ENCODE assay signal across 24 cellular contexts in genomic region chr2:158381205-158381604, GRCh38.
"Had no signal": no experiment of that assay in that cellular context is flagged by ENCODE, and none has a peak within 500 bp of the region (broad histone marks: within the 10 kb centered on the region; RNA-seq: fewer than 3 reads in every experiment).

No MANE protein-coding gene starts in this region.

- H3K27me3 Mint-ChIP-seq: brain, memory B cell had no signal

- H3K4me3 ChIP-seq: esophagus squamous epithelium, heart right ventricle, skin epidermis, stomach, suprapubic skin, tibial nerve had no signal

- H3K9me3 Mint-ChIP-seq: activated naive CD8-positive, alpha-beta T cell treated with anti-CD3 and anti-CD28 coated beads, Interleukin-2, amount 50 U/mL, for 24 hours; activated T-helper 1 cell treated with anti-CD3 and anti-CD28 coated beads, Interleukin-12 subunit alpha, Interleukin-12 subunit beta, Interleukin-2, Interleukin-4 antibody, amounts not matched to agents 30 ng/mL and 10 ng/mL and 1 ng/mL, durations not matched to agents 14 hours and 24 hours and 36 hours; stimulated activated effector memory CD8-positive, alpha-beta T cell treated with anti-CD3 and anti-CD28 coated beads, Interleukin-12 subunit alpha, Interleukin-12 subunit beta, amount 100 ng/mL, for 72 hours had no signal

- H3K36me3 Mint-ChIP-seq: brain; memory B cell; stimulated activated effector memory CD8-positive, alpha-beta T cell treated with anti-CD3 and anti-CD28 coated beads, Interleukin-12 subunit alpha, Interleukin-12 subunit beta, amount 100 ng/mL, for 72 hours had no signal

- H3K36me3 ChIP-seq: esophagus squamous epithelium, heart right ventricle, stomach, suprapubic skin, tibial nerve, WERI-Rb-1 had no signal

- DNase-seq: activated CD4-positive, alpha-beta T cell treated with anti-CD3 and anti-CD28 coated beads for 1 hour; activated CD4-positive, alpha-beta T cell treated with anti-CD3 and anti-CD28 coated beads, Interleukin-2, amount 50 U/mL, for 1 hour; activated CD8-positive, alpha-beta T cell treated with anti-CD3 and anti-CD28 coated beads, Interleukin-2, amount 10 ng/mL, durations not matched to agents 7 days and 5 days; activated gamma-delta T cell; activated naive CD4-positive, alpha-beta T cell treated with anti-CD3 and anti-CD28 coated beads, Interleukin-2, amount 50 U/mL, for 16 hours; activated naive CD8-positive, alpha-beta T cell treated with anti-CD3 and anti-CD28 coated beads, Interleukin-2, amount 50 U/mL, for 24 hours; dermis blood vessel endothelial cell; effector CD8-positive, alpha-beta T cell; esophagus squamous epithelium; heart right ventricle; left colon; right cardiac atrium; stimulated activated CD4-positive, alpha-beta T cell treated with anti-CD3 and anti-CD28 coated beads, Interleukin-2, amount 100 ng/mL, for 24 hours; stomach; WERI-Rb-1 had no signal

- H3K27me3 ChIP-seq: esophagus squamous epithelium, heart right ventricle, stomach, suprapubic skin, tibial nerve had no signal

- H3K4me1 ChIP-seq: esophagus squamous epithelium, heart right ventricle, parathyroid adenoma, stomach, suprapubic skin, tibial nerve had no signal

- H3K27ac ChIP-seq: esophagus squamous epithelium, heart right ventricle, parathyroid adenoma, skin epidermis, stomach, suprapubic skin, tibial nerve, WERI-Rb-1 had no signal

- H3K27ac Mint-ChIP-seq: activated CD8-positive, alpha-beta T cell treated with anti-CD3 and anti-CD28 coated beads, Interleukin-2, amount 10 ng/mL, durations not matched to agents 7 days and 5 days; activated naive CD8-positive, alpha-beta T cell treated with anti-CD3 and anti-CD28 coated beads, Interleukin-2, amount 50 U/mL, for 24 hours; activated T-helper 1 cell treated with anti-CD3 and anti-CD28 coated beads, Interleukin-12 subunit alpha, Interleukin-12 subunit beta, Interleukin-2, Interleukin-4 antibody, amounts not matched to agents 30 ng/mL and 10 ng/mL and 1 ng/mL, durations not matched to agents 14 hours and 24 hours and 36 hours; memory B cell; stimulated activated effector memory CD8-positive, alpha-beta T cell treated with anti-CD3 and anti-CD28 coated beads, Interleukin-12 subunit alpha, Interleukin-12 subunit beta, amount 100 ng/mL, for 72 hours had no signal

- H3K4me1 Mint-ChIP-seq: activated naive CD8-positive, alpha-beta T cell treated with anti-CD3 and anti-CD28 coated beads, Interleukin-2, amount 50 U/mL, for 24 hours; brain; memory B cell; nephron; stimulated activated effector memory CD8-positive, alpha-beta T cell treated with anti-CD3 and anti-CD28 coated beads, Interleukin-12 subunit alpha, Interleukin-12 subunit beta, amount 100 ng/mL, for 72 hours had no signal

- H3K9me3 ChIP-seq: esophagus squamous epithelium, suprapubic skin, tibial nerve had no signal

- ATAC-seq: activated CD8-positive, alpha-beta T cell treated with anti-CD3 and anti-CD28 coated beads, Interleukin-2, amount 10 ng/mL, durations not matched to agents 7 days and 5 days; activated naive CD8-positive, alpha-beta T cell treated with anti-CD3 and anti-CD28 coated beads, Interleukin-2, amount 50 U/mL, for 24 hours; heart right ventricle; left colon; right cardiac atrium; stimulated activated effector memory CD8-positive, alpha-beta T cell treated with anti-CD3 and anti-CD28 coated beads, Interleukin-12 subunit alpha, Interleukin-12 subunit beta, amount 100 ng/mL, for 72 hours had no signal

- H3K4me3 Mint-ChIP-seq: activated CD8-positive, alpha-beta T cell treated with anti-CD3 and anti-CD28 coated beads, Interleukin-2, amount 10 ng/mL, durations not matched to agents 7 days and 5 days; activated naive CD8-positive, alpha-beta T cell treated with anti-CD3 and anti-CD28 coated beads, Interleukin-2, amount 50 U/mL, for 24 hours; activated T-helper 1 cell treated with anti-CD3 and anti-CD28 coated beads, Interleukin-12 subunit alpha, Interleukin-12 subunit beta, Interleukin-2, Interleukin-4 antibody, amounts not matched to agents 30 ng/mL and 10 ng/mL and 1 ng/mL, durations not matched to agents 14 hours and 24 hours and 36 hours; brain; memory B cell; nephron; stimulated activated effector memory CD8-positive, alpha-beta T cell treated with anti-CD3 and anti-CD28 coated beads, Interleukin-12 subunit alpha, Interleukin-12 subunit beta, amount 100 ng/mL, for 72 hours had no signal
